Comparison of ENCODE assay signal across 8 cellular contexts in the genomic region with DNA sequence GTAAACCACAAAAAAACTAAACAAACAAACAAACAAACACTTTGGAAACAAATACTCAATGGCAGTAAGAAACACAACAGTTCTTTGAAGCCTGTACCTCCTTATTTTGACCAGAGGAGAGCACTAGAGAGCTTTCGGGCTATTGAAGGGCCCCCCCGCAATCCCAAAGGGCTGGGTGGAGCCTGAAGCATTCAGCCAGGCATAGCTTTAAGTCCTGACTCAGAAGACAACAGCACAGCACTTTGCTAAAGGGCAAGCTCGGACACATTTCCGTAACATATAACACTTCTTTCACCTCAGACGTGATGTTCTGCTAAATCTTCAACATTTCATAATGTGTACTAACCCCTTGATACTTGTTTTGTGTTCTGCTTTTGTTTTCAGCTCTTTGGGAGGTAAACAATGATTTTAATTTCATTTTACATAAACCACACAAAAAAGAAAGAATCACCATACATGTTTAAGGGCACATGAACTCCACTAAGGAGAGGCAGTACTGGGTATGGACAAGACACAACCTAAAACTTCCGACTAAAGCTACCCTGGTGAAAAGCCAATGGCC. TPM values are rescaled to one million over a fixed set of nuclear protein-coding genes. Genes with fewer than 3 reads are reported as not detected.
DNase-seq lines count a peak whose midpoint lies in the region; ATAC-seq, FAIRE-seq and TF ChIP-seq lines count a peak whose summit lies in the region.

No MANE protein-coding gene starts in this region.

- H4K5ac ChIP-seq in H9 (ENCODE audit: insufficient read length, low read depth, low read length) = no peak overlapping the region

- ATAC-seq in PC-3 = peak; percentile 100

- H3K79me1 ChIP-seq in H9 (ENCODE audit: insufficient read depth, low read depth, low read length, poor library complexity, severe bottlenecking) = no peaks in the 10 kb centered on the region

- H4K8ac ChIP-seq in H9 (replicated peaks; ENCODE audit: insufficient read length, low read depth, low read length) = no peak overlapping the region

- H3K27ac Mint-ChIP-seq in H9 = peak overlapping the region; percentile 0 to 74 (median 46); a peak in 5 of 7 replicates

- H3K79me2 ChIP-seq in H9 (ENCODE audit: insufficient read depth, low read length) (no peaks in the 10 kb centered on the region; the same call in 1 of the 2 replicates), PC-3 (ENCODE audit: low read length) (no peaks in the 10 kb centered on the region)

- H3K36me3 ChIP-seq in PC-3 (ENCODE audit: low read depth, low read length) = no peaks in the 10 kb centered on the region

- CTCF ChIA-PET in PC-3 (lab: Charles Lee) = interaction anchor here (0.5 to 1.1 kb wide), 9 partner anchors 57 to 587 kb away, joined by 3 to 22 read pairs (median 4); no protein-coding TSS in a partner anchor

- H3K23ac ChIP-seq in H9 (ENCODE audit: insufficient read length, low read depth, low read length) = no peak overlapping the region

- peaks cover 2 to 13% (median 3%) of the 10 kb centered on the region in 3 experiments; a peak in 5 of 7 replicates for H3K36me3 Mint-ChIP-seq in H9 (ENCODE audit: insufficient read depth in 1 of 3, low read depth in 3 of 3)

- H3K4me2 ChIP-seq in H9 (ENCODE audit: insufficient read depth, insufficient read length, low read length) = peak overlapping the region; percentile 4
- peak overlapping the region; percentile 83 for H3K4me2 ChIP-seq in PC-3 (ENCODE audit: low read length)

- H2AFZ ChIP-seq in H9 (ENCODE audit: low read length) (peak overlapping the region; percentile 82), PC-3 (ENCODE audit: low read length) (peak overlapping the region; percentile 65)

- peak in 2 of 3 donors; percentile 3 to 6 for DNase-seq in stimulated activated CD4-positive, alpha-beta T cell treated with anti-CD3 and anti-CD28 coated beads, Interleukin-12 subunit alpha, Interleukin-12 subunit beta, amount 100 ng/mL, for 48 hours (ENCODE audit: low read depth in 2 of 3, low spot score in 1 of 3)
- no peak for DNase-seq in stimulated activated CD4-positive, alpha-beta T cell treated with anti-CD3 and anti-CD28 coated beads, Interleukin-12 subunit alpha, Interleukin-12 subunit beta, amount 100 ng/mL, for 4 hours
- DNase-seq in H9 (peak; percentile 80), LHCN-M2 (ENCODE audit: low read depth) (peak; percentile 90), PC-3 (peak; percentile 80), caudate nucleus (lab: John Stamatoyannopoulos, UW) (peak in 47 of 61 donors; percentile 1 to 72 (median 22))

- H3K27ac ChIP-seq in H9 (ENCODE audit: insufficient read length, low read depth, low read length) = no peak overlapping the region
- H3K27ac ChIP-seq in PC-3 (ENCODE audit: low read length) = peak overlapping the region; percentile 43
- no peak overlapping the region for H3K27ac ChIP-seq in caudate nucleus (ENCODE audit: low read depth, low read length)
- H3K27ac ChIP-seq in skin epidermis = peak overlapping the region in 17 of 21 experiments; percentile 3 to 88 (median 66)

- no peak overlapping the region for H4K91ac ChIP-seq in H9 (ENCODE audit: insufficient read length, low read depth, low read length)

- no peak overlapping the region for H2BK120ac ChIP-seq in H9 (ENCODE audit: low read depth, low read length, poor library complexity, severe bottlenecking)

- no peaks in the 10 kb centered on the region for H3K27me3 Mint-ChIP-seq in H9 (ENCODE audit: low read depth)

- H3K4ac ChIP-seq in H9 (ENCODE audit: low read depth, low read length) = no peak overlapping the region

- peak; percentile 93 for TF ChIP-seq CTCF in H9 (conservative IDR thresholded peaks at IDR 0.05)
- peak; percentile 90 for TF ChIP-seq CTCF in PC-3 (conservative IDR thresholded peaks at IDR 0.05; ENCODE audit: low read depth, low read length)

- H2BK15ac ChIP-seq in H9 (ENCODE audit: low read depth, low read length) = no peak overlapping the region

- no peak overlapping the region for H3T11ph ChIP-seq in H9 (ENCODE audit: low read length)

- H4K20me1 ChIP-seq in H9 (ENCODE audit: control insufficient read depth, insufficient read depth, insufficient read length) = no peaks in the 10 kb centered on the region
- no peaks in the 10 kb centered on the region for H4K20me1 ChIP-seq in PC-3 (ENCODE audit: low read length)

- no peak overlapping the region for H3K56ac ChIP-seq in H9 (ENCODE audit: insufficient read length, low read depth, low read length)

- peak overlapping the region; percentile 60 for H3K4me3 ChIP-seq in PC-3 (ENCODE audit: low read length)
- peak overlapping the region in 3 of 7 experiments; percentile 0 to 7 (median 4) for H3K4me3 ChIP-seq in skin epidermis

- POLR2A ChIA-PET in PC-3 (lab: Charles Lee; ENCODE audit: unreplicated experiment) = interaction anchor here (0.6 to 0.7 kb wide), 2 partner anchors 61 to 272 kb away, joined by 4 to 6 read pairs; no protein-coding TSS in a partner anchor

- no peak overlapping the region for H2AK5ac ChIP-seq in H9 (ENCODE audit: insufficient read length, low read length)

- no peak overlapping the region for H3K9ac ChIP-seq in H9 (ENCODE audit: extremely low read depth, insufficient read length, low read length)
- H3K9ac ChIP-seq in PC-3 (ENCODE audit: low read length) = peak overlapping the region; percentile 51

- H3K18ac ChIP-seq in H9 (ENCODE audit: insufficient read length, low read depth, low read length) = no peak overlapping the region

- H3K9me3 ChIP-seq in H9 (ENCODE audit: control insufficient read depth, low read depth, low read length) (no peaks in the 10 kb centered on the region), PC-3 (ENCODE audit: low read length) (no peaks in the 10 kb centered on the region)

- H3K9me2 ChIP-seq in PC-3 (replicated peaks; ENCODE audit: low read length) = no peaks in the 10 kb centered on the region

- no peaks in the 10 kb centered on the region for H3F3A ChIP-seq in PC-3 (ENCODE audit: low read length, unreplicated experiment)

- H3K27me3 ChIP-seq in H9 (ENCODE audit: insufficient read depth, low read length) = no peaks in the 10 kb centered on the region
- H3K27me3 ChIP-seq in PC-3 (ENCODE audit: low read length) = no peaks in the 10 kb centered on the region

- H3K4me3 Mint-ChIP-seq in H9 = no peak overlapping the region

- no peak overlapping the region for H3K14ac ChIP-seq in H9 (ENCODE audit: insufficient read depth, low read length)

- intact Hi-C loops in PC-3 (cut with micrococcal nuclease) = loop anchor here (1.0 to 10.0 kb wide), 6 partner anchors 62 to 510 kb away; a partner anchor contains a TSS

- no peaks in the 10 kb centered on the region for H3K23me2 ChIP-seq in H9 (ENCODE audit: insufficient read length, low read depth, low read length, poor library complexity, severe bottlenecking)

- H3K4me1 ChIP-seq in H9 (ENCODE audit: insufficient read depth, low read length) (no peaks in the 10 kb centered on the region), PC-3 (ENCODE audit: insufficient read depth, low read length) (peaks cover 5% of the 10 kb centered on the region)

- peaks cover 24 to 28% of the 10 kb centered on the region in 2 experiments for H3K4me1 Mint-ChIP-seq in H9

- H2BK20ac ChIP-seq in H9 (ENCODE audit: low read depth, low read length, poor library complexity, severe bottlenecking) = no peak overlapping the region

- BruUV-seq in PC-3 (replicated peaks; lab: Mats Ljungman, UMichigan) = no TSS peak

- FAIRE-seq in islet of Langerhans (lab: Jason Lieb, UNC) = peak; percentile 94

- WGBS in H9 (ENCODE audit: extremely low coverage, insufficient read length, low lambda C conversion rate) = no CpG with 5 or more reads among the region's 6 CpGs

- H2BK5ac ChIP-seq in H9 (ENCODE audit: insufficient read length, low read length) = no peak overlapping the region

- H3K9me3 Mint-ChIP-seq in H9 = peaks cover 2 to 9% of the 10 kb centered on the region in 2 experiments; a peak in 3 of 5 replicates

- H2BK12ac ChIP-seq in H9 (ENCODE audit: insufficient read length, low read depth, low read length) = no peak overlapping the region

RNA-seq across cellular contexts. Expression of a gene that starts 9.7 kb away (rescaled TPM):
- total RNA-seq in H9 (2021) = not detected in 2 replicates
- not detected in 2 replicates for total RNA-seq in LHCN-M2 (2014; rRNA removed)
- not detected for polyA plus RNA-seq in LHCN-M2 (2012)
- not detected in 2 replicates for total RNA-seq in PC-3 (2014; rRNA removed)

Comparison
In these comparisons a context has a peak if more than half of its experiments do, and no peak if none do; other contexts are left out.
1. H3K27ac ChIP-seq: peak in PC-3 (single experiment) and skin epidermis (17 of 21); none in H9 (single experiment) and caudate nucleus (single experiment).